Comparison of ENCODE assay signal across 9 cellular contexts in genomic region chr6:52815167-52816092, GRCh38. TPM values are rescaled to one million over a fixed set of nuclear protein-coding genes. Genes with fewer than 3 reads are reported as not detected.
DNase-seq lines count a peak whose midpoint lies in the region; ATAC-seq and TF ChIP-seq lines count a peak whose summit lies in the region.
"Had no signal": no experiment of that assay in that cellular context is flagged by ENCODE, and none has a peak within 500 bp of the region (broad histone marks: within the 10 kb centered on the region; RNA-seq: fewer than 3 reads in every experiment).

No MANE protein-coding gene starts in this region.

- no peak overlapping the region for H2BK5ac ChIP-seq in H9 (ENCODE audit: insufficient read length, low read length)

- peaks cover 4 to 7% of the 10 kb centered on the region in 2 experiments for H3K4me1 Mint-ChIP-seq in H9

- no peak overlapping the region for H4K5ac ChIP-seq in H9 (ENCODE audit: insufficient read length, low read depth, low read length)

- H3K27me3 ChIP-seq in H9 (ENCODE audit: insufficient read depth, low read length) (no peaks in the 10 kb centered on the region), left lung (no peaks in the 10 kb centered on the region)
- H3K27me3 ChIP-seq: BLaER1 had no signal

- no peak overlapping the region for H3K56ac ChIP-seq in H9 (ENCODE audit: insufficient read length, low read depth, low read length)

- no peak for TF ChIP-seq POLR2A in NB4 (IDR thresholded peaks at IDR 0.05; ENCODE audit: extremely low read depth, insufficient read length)

- intact Hi-C loops in left lung (cut with DNase I) = no loop called here

- H2BK20ac ChIP-seq in H9 (ENCODE audit: low read depth, low read length, poor library complexity, severe bottlenecking) = no peak overlapping the region

- peak overlapping the region; percentile 88 for H2AFZ ChIP-seq in H9 (ENCODE audit: low read length)

- no peaks in the 10 kb centered on the region for H3K36me3 Mint-ChIP-seq in H9 (ENCODE audit: insufficient read depth in 1 of 3, low read depth in 3 of 3)

- ATAC-seq in left lung = peak; percentile 99

- no peaks in the 10 kb centered on the region for H3K23me2 ChIP-seq in H9 (ENCODE audit: insufficient read length, low read depth, low read length, poor library complexity, severe bottlenecking)

- H2BK12ac ChIP-seq in H9 (ENCODE audit: insufficient read length, low read depth, low read length) = no peak overlapping the region

- no peak overlapping the region; a peak in 1 of 7 replicates for H3K27ac Mint-ChIP-seq in H9

- no peaks in the 10 kb centered on the region for H3K36me3 ChIP-seq in left lung
- H3K36me3 ChIP-seq: BLaER1 had no signal

- H3T11ph ChIP-seq in H9 (ENCODE audit: low read length) = no peak overlapping the region

- no peaks in the 10 kb centered on the region for H3K79me1 ChIP-seq in H9 (ENCODE audit: insufficient read depth, low read depth, low read length, poor library complexity, severe bottlenecking)

- H3K4me2 ChIP-seq in H9 (ENCODE audit: insufficient read depth, insufficient read length, low read length) = no peak overlapping the region
- H3K4me2 ChIP-seq: BLaER1 had no signal

- H3K18ac ChIP-seq in H9 (ENCODE audit: insufficient read length, low read depth, low read length) = peak overlapping the region; percentile 82

- H3K9ac ChIP-seq in H9 (ENCODE audit: extremely low read depth, insufficient read length, low read length) = no peak overlapping the region
- H3K9ac ChIP-seq: BLaER1 had no signal

- H3K79me2 ChIP-seq in H9 (ENCODE audit: insufficient read depth, low read length) = no peaks in the 10 kb centered on the region

- no peak overlapping the region for H3K23ac ChIP-seq in H9 (ENCODE audit: insufficient read length, low read depth, low read length)

- H3K4me3 ChIP-seq in NB4 (ENCODE audit: low read depth, low read length) = no peak overlapping the region
- H3K4me3 ChIP-seq in left lung = no peak overlapping the region
- H3K4me3 ChIP-seq: BLaER1 had no signal

- H3K9me3 ChIP-seq in H9 (ENCODE audit: control insufficient read depth, low read depth, low read length) = no peaks in the 10 kb centered on the region
- H3K9me3 ChIP-seq in left lung = no peaks in the 10 kb centered on the region
- H3K9me3 ChIP-seq: BLaER1 had no signal

- H4K91ac ChIP-seq in H9 (ENCODE audit: insufficient read length, low read depth, low read length) = no peak overlapping the region

- H3K4me1 ChIP-seq in H9 (ENCODE audit: insufficient read depth, low read length) = peaks cover 3% of the 10 kb centered on the region; the same call in 1 of the 2 replicates
- no peaks in the 10 kb centered on the region for H3K4me1 ChIP-seq in left lung
- H3K4me1 ChIP-seq: BLaER1 had no signal

- H2BK120ac ChIP-seq in H9 (ENCODE audit: low read depth, low read length, poor library complexity, severe bottlenecking) = peak overlapping the region; percentile 84

- H2AK5ac ChIP-seq in H9 (ENCODE audit: insufficient read length, low read length) = no peak overlapping the region

- WGBS in H9 (ENCODE audit: extremely low coverage, insufficient read length, low lambda C conversion rate) = no CpG with 5 or more reads among the region's 15 CpGs

- H3K27me3 Mint-ChIP-seq in H9 (ENCODE audit: low read depth) = no peaks in the 10 kb centered on the region; the same call in 1 of the 2 replicates

- H3K9me3 Mint-ChIP-seq in H9 = 0 out of 5 replicates have a peak, but pooled peaks cover 0 to under 1% of the 10 kb centered on the region in 2 experiments

- no peak overlapping the region for H4K8ac ChIP-seq in H9 (replicated peaks; ENCODE audit: insufficient read length, low read depth, low read length)

- H3K27ac ChIP-seq in H9 (ENCODE audit: insufficient read length, low read depth, low read length) = no peak overlapping the region
- H3K27ac ChIP-seq in left lung = no peak overlapping the region
- H3K27ac ChIP-seq: BLaER1 had no signal

- H3K14ac ChIP-seq in H9 (ENCODE audit: insufficient read depth, low read length) = no peak overlapping the region

- TF ChIP-seq CTCF in H9 (conservative IDR thresholded peaks at IDR 0.05) (peak; percentile 81), NB4 (IDR thresholded peaks at IDR 0.05; ENCODE audit: low read depth, low read length) (peak; percentile 73), left lung (IDR thresholded peaks at IDR 0.05) (peak; percentile 53 to 63)

- DNase-seq in NCI-H1417 (lab: John Stamatoyannopoulos, UW) = peak; percentile 23 to 60 (median 27)
- no peak for DNase-seq in NCI-H1417 treated with DMSO at 0.1 percent for 48 hours (lab: John Stamatoyannopoulos, UW)
- peak; percentile 79 for DNase-seq in H9
- DNase-seq in NB4 (ENCODE audit: low read depth) = peak; percentile 46
- DNase-seq in UCSD-AML1 (lab: John Stamatoyannopoulos, UW; ENCODE audit: unreplicated experiment) = peak; percentile 26
- peak; percentile 10 for DNase-seq in central memory CD4-positive, alpha-beta T cell
- no peak for DNase-seq in left lung
- DNase-seq in stimulated activated CD8-positive, alpha-beta memory T cell treated with anti-CD3 and anti-CD28 coated beads, Interleukin-7, amount 100 ng/mL, for 24 hours (ENCODE audit: low read depth) = peak; percentile 4

- no peak overlapping the region for H3K4ac ChIP-seq in H9 (ENCODE audit: low read depth, low read length)

- H2BK15ac ChIP-seq in H9 (ENCODE audit: low read depth, low read length) = no peak overlapping the region

- H4K20me1 ChIP-seq in H9 (ENCODE audit: control insufficient read depth, insufficient read depth, insufficient read length) = no peaks in the 10 kb centered on the region
- H4K20me1 ChIP-seq: BLaER1 had no signal

- H3K4me3 Mint-ChIP-seq in H9 = no peak overlapping the region

RNA-seq across cellular contexts. Expression of gene GSTA1, which starts 11.8 kb away (rescaled TPM):
- total RNA-seq in H9 (2021) = not detected in 2 replicates
- total RNA-seq in left lung = 1 to 10 TPM; 3.8 to 9.3 TPM

RNA-seq across cellular contexts. Expression of gene GSTA5, which starts 25.2 kb away (rescaled TPM):
- not detected in 2 replicates for total RNA-seq in H9 (2021)
- total RNA-seq in left lung = not detected

RNA-seq across cellular contexts. Expression of gene GSTA2, which starts 52.2 kb away (rescaled TPM):
- not detected in 2 replicates for total RNA-seq in H9 (2021)
- total RNA-seq in left lung = 1 to 10 TPM in 1 of 2 donors, not detected in 1; 2.7 TPM

Comparison
In these comparisons a context has a peak if more than half of its experiments do, and no peak if none do; other contexts are left out.
1. DNase-seq: peak in NCI-H1417 (3 of 3), H9 (single experiment), NB4 (single experiment), UCSD-AML1 (single experiment), central memory CD4-positive, alpha-beta T cell (single experiment) and stimulated activated CD8-positive, alpha-beta memory T cell treated with anti-CD3 and anti-CD28 coated beads, Interleukin-7, amount 100 ng/mL, for 24 hours (single experiment); none in NCI-H1417 treated with DMSO at 0.1 percent for 48 hours (single experiment) and left lung (0 of 2).
2. Peak in every context shown above with its lines, with median percentiles within 50 percentile points of each other: CTCF ChIP-seq.